Comparison of ENCODE assay signal across 10 cellular contexts in the genomic region with DNA sequence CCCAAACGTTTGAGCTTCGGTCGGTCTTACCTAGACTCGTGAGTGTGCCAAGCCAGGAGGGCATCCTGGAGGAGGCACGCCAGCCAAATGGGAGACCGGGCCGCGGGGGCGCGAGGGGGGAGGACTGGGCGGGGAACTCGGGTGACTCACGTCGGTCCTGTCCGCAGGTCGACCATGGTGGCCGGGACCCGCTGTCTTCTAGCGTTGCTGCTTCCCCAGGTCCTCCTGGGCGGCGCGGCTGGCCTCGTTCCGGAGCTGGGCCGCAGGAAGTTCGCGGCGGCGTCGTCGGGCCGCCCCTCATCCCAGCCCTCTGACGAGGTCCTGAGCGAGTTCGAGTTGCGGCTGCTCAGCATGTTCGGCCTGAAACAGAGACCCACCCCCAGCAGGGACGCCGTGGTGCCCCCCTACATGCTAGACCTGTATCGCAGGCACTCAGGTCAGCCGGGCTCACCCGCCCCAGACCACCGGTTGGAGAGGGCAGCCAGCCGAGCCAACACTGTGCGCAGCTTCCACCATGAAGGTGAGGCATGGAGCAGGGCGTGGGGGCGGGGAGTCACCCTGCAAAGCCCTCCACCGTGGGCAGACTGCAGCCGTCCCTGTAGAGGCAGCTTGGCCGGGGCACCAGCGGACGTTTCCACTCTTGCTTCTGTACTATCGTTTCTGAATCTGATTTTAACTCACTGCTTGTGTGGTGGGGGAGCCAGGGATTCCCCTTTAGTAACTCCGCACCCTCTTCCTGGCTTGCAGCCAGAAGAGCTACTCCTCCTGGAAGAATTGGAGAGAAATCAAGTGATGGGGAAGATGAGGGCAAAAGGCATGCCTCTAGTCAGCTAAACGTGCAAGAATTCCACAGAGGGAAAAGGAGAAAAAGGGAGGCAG. TPM values are rescaled to one million over a fixed set of nuclear protein-coding genes. Genes with fewer than 3 reads are reported as not detected.
DNase-seq lines count a peak whose midpoint lies in the region; ATAC-seq and TF ChIP-seq lines count a peak whose summit lies in the region.
"Had no signal": no experiment of that assay in that cellular context is flagged by ENCODE, and none has a peak within 500 bp of the region (broad histone marks: within the 10 kb centered on the region; RNA-seq: fewer than 3 reads in every experiment).

No MANE protein-coding gene starts in this region.

- H3K36me3 Mint-ChIP-seq in natural killer cell treated with Interleukin-12 subunit alpha and Interleukin-12 subunit beta and Interleukin-15 and Interleukin-18, amount 100 ng/mL, for 72 hours = no peaks in the 10 kb centered on the region

- POLR2A ChIA-PET in AG04450 (lab: Yijun Ruan, JAX) = no interaction called here

- ATAC-seq in gastroesophageal sphincter = no peak
- ATAC-seq in natural killer cell treated with Interleukin-12 subunit alpha and Interleukin-12 subunit beta and Interleukin-15 and Interleukin-18, amount 100 ng/mL, for 72 hours = peak; percentile 56 to 63
- ATAC-seq in GM19395 (IDR thresholded peaks at IDR 0.05; ENCODE audit: unreplicated experiment) = no peak

- peaks cover 26 to 34% of the 10 kb centered on the region in 2 donors for H3K27me3 Mint-ChIP-seq in natural killer cell treated with Interleukin-12 subunit alpha and Interleukin-12 subunit beta and Interleukin-15 and Interleukin-18, amount 100 ng/mL, for 72 hours

- peaks cover 22% of the 10 kb centered on the region for H3K27me3 ChIP-seq in AG04450 (ENCODE audit: control insufficient read depth, insufficient read depth, low read length)
- H3K27me3 ChIP-seq in NT2/D1 (ENCODE audit: insufficient read depth, insufficient read length) = peaks cover 50% of the 10 kb centered on the region
- peaks cover 29% of the 10 kb centered on the region for H3K27me3 ChIP-seq in gastroesophageal sphincter
- H3K27me3 ChIP-seq in effector memory CD4-positive, alpha-beta T cell (replicated peaks; ENCODE audit: control insufficient read depth, insufficient read depth, low read length, poor library complexity, severe bottlenecking) = no peaks in the 10 kb centered on the region

- TF ChIP-seq CTCF in AG04450 (IDR thresholded peaks at IDR 0.05; ENCODE audit: low read depth, low read length) = no peak
- TF ChIP-seq CTCF in gastroesophageal sphincter (IDR thresholded peaks at IDR 0.05) = no peak

- no peak overlapping the region for H3K27ac ChIP-seq in AG04450 (ENCODE audit: low read depth, low read length)
- H3K27ac ChIP-seq in gastroesophageal sphincter = no peak overlapping the region
- H3K27ac ChIP-seq in effector memory CD4-positive, alpha-beta T cell (ENCODE audit: insufficient read depth, low read length, poor library complexity, severe bottlenecking) = no peak overlapping the region

- no peaks in the 10 kb centered on the region; the same call in 1 of the 2 replicates for H3K9me3 ChIP-seq in AG04450 (ENCODE audit: control insufficient read depth, insufficient read depth, low read length)
- no peaks in the 10 kb centered on the region for H3K9me3 ChIP-seq in NT2/D1 (ENCODE audit: insufficient read depth, low read length)
- H3K9me3 ChIP-seq in gastroesophageal sphincter = no peaks in the 10 kb centered on the region
- no peaks in the 10 kb centered on the region for H3K9me3 ChIP-seq in effector memory CD4-positive, alpha-beta T cell (ENCODE audit: control insufficient read depth, low read length)

- WGBS in gastroesophageal sphincter (ENCODE audit: low coverage in 1 of 2), 2 donors = 5 to 6% methylated on average over 2 to 4 of the region's 55 CpGs

- peak overlapping the region; percentile 55 for H3K4me3 Mint-ChIP-seq in natural killer cell treated with Interleukin-12 subunit alpha and Interleukin-12 subunit beta and Interleukin-15 and Interleukin-18, amount 100 ng/mL, for 72 hours
- H3K4me3 Mint-ChIP-seq: dendritic cell treated with granulocyte-macrophage colony-stimulating factor and Interleukin-4, amounts not matched to agents 40 ng/mL and 50 ng/mL, for 4 days had no signal

- DNase-seq in AG04450 (ENCODE audit: low read depth, low spot score) (no peak), NT2/D1 (ENCODE audit: low read depth, low spot score) (no peak), RKO (ENCODE audit: low spot score) (no peak), NCI-H1417 (lab: John Stamatoyannopoulos, UW) (no peak)
- no peak for DNase-seq in natural killer cell treated with Interleukin-12 subunit alpha and Interleukin-12 subunit beta and Interleukin-15 and Interleukin-18, amount 100 ng/mL, for 72 hours (ENCODE audit: low spot score)
- no peak for DNase-seq in effector memory CD4-positive, alpha-beta T cell
- DNase-seq: NCI-H1105 treated with DMSO at 0.1 percent for 48 hours had no signal

- H3K4me1 ChIP-seq in NT2/D1 (ENCODE audit: insufficient read depth, insufficient read length) = no peaks in the 10 kb centered on the region
- peaks cover 0 to 43% (median 4%) of the 10 kb centered on the region in 3 donors for H3K4me1 ChIP-seq in gastroesophageal sphincter
- H3K4me1 ChIP-seq in effector memory CD4-positive, alpha-beta T cell (ENCODE audit: control insufficient read depth, insufficient read depth, low read length, poor library complexity, severe bottlenecking) = no peaks in the 10 kb centered on the region

- CTCF ChIA-PET in AG04450 (lab: Charles Lee) = interaction anchor here (1.1 to 1.8 kb wide), 3 partner anchors 10 to 187 kb away, joined by 3 to 4 read pairs (median 3); no protein-coding TSS in a partner anchor

- H3K4me3 ChIP-seq in AG04450 (ENCODE audit: low read depth, low read length) (peak overlapping the region; percentile 46), NT2/D1 (ENCODE audit: insufficient read length, low read depth) (peak overlapping the region; percentile 50), gastroesophageal sphincter (peak overlapping the region; percentile 0 to 73)
- no peak overlapping the region for H3K4me3 ChIP-seq in effector memory CD4-positive, alpha-beta T cell (ENCODE audit: insufficient read depth, low read depth, low read length, poor library complexity, severe bottlenecking)

- no peak for TF ChIP-seq EP300 in gastroesophageal sphincter (IDR thresholded peaks at IDR 0.05)

- TF ChIP-seq POLR2A in gastroesophageal sphincter (IDR thresholded peaks at IDR 0.05) = no peak

- no peak overlapping the region for H3K27ac Mint-ChIP-seq in natural killer cell treated with Interleukin-12 subunit alpha and Interleukin-12 subunit beta and Interleukin-15 and Interleukin-18, amount 100 ng/mL, for 72 hours
- H3K27ac Mint-ChIP-seq: dendritic cell treated with granulocyte-macrophage colony-stimulating factor and Interleukin-4, amounts not matched to agents 40 ng/mL and 50 ng/mL, for 4 days had no signal

- no peaks in the 10 kb centered on the region for H3K9me3 Mint-ChIP-seq in natural killer cell treated with Interleukin-12 subunit alpha and Interleukin-12 subunit beta and Interleukin-15 and Interleukin-18, amount 100 ng/mL, for 72 hours
- H3K9me3 Mint-ChIP-seq: dendritic cell treated with granulocyte-macrophage colony-stimulating factor and Interleukin-4, amounts not matched to agents 40 ng/mL and 50 ng/mL, for 4 days had no signal

- H3K4me1 Mint-ChIP-seq in natural killer cell treated with Interleukin-12 subunit alpha and Interleukin-12 subunit beta and Interleukin-15 and Interleukin-18, amount 100 ng/mL, for 72 hours (ENCODE audit: low read depth in 2 of 2) = peaks cover 5 to 10% of the 10 kb centered on the region in 2 donors

- H3K36me3 ChIP-seq in NT2/D1 (ENCODE audit: insufficient read depth, insufficient read length, low read length) (peaks cover 4% of the 10 kb centered on the region), gastroesophageal sphincter (no peaks in the 10 kb centered on the region)
- H3K36me3 ChIP-seq in effector memory CD4-positive, alpha-beta T cell (ENCODE audit: control insufficient read depth, insufficient read depth, low read length) = no peaks in the 10 kb centered on the region

- peak overlapping the region; percentile 32 for H3K9ac ChIP-seq in NT2/D1 (ENCODE audit: insufficient read length, low read depth)

RNA-seq across cellular contexts. Expression of gene BMP2, which starts 2.7 kb away (rescaled TPM):
- polyA plus RNA-seq in AG04450 (2011; rRNA removed) = 1.6 and 1.8 TPM in 2 replicates
- polyA minus RNA-seq in AG04450 (2011; rRNA and poly(A)+ RNA removed) = 1.4 and 1.7 TPM in 2 replicates
- total RNA-seq in gastroesophageal sphincter = 1 to 10 TPM; 4.9 to 8.9 (median 5.4) TPM
- total RNA-seq in natural killer cell treated with Interleukin-12 subunit alpha and Interleukin-12 subunit beta and Interleukin-15 and Interleukin-18, amount 100 ng/mL, for 72 hours = under 1 TPM; 0.10 to 0.11 TPM

Comparison
In these comparisons a context has a peak if more than half of its experiments do, and no peak if none do; other contexts are left out.
1. ATAC-seq: peak in natural killer cell treated with Interleukin-12 subunit alpha and Interleukin-12 subunit beta and Interleukin-15 and Interleukin-18, amount 100 ng/mL, for 72 hours (2 of 2); none in gastroesophageal sphincter (single experiment) and GM19395 (single experiment).
2. RNA of gene BMP2, which starts 2.7 kb away (total RNA-seq): 4.9 to 8.9 TPM in gastroesophageal sphincter; 0.10 to 0.11 TPM in natural killer cell treated with Interleukin-12 subunit alpha and Interleukin-12 subunit beta and Interleukin-15 and Interleukin-18, amount 100 ng/mL, for 72 hours; every median in the first group is over 4 times any median in the second.